In genomic region chr1:66013371-66013770, GRCh38 we compare ENCODE assay signal across 18 cellular contexts.
DNase-seq lines count a peak whose midpoint lies in the region; ATAC-seq and TF ChIP-seq lines count a peak whose summit lies in the region.
"Had no signal": no experiment of that assay in that cellular context is flagged by ENCODE, and none has a peak within 500 bp of the region (broad histone marks: within the 10 kb centered on the region; RNA-seq: fewer than 3 reads in every experiment).

No MANE protein-coding gene starts in this region.

- H3K36me3 Mint-ChIP-seq in CD4-positive, alpha-beta memory T cell = no peaks in the 10 kb centered on the region

- H2BK20ac ChIP-seq in IMR-90 (ENCODE audit: low read depth, low read length) = no peak overlapping the region

- H4K20me1 ChIP-seq in IMR-90 (ENCODE audit: insufficient read depth, low read length) = no peaks in the 10 kb centered on the region

- H3K36me3 ChIP-seq in IMR-90 (ENCODE audit: control insufficient read depth, insufficient read depth, low read length) = no peaks in the 10 kb centered on the region
- H3K36me3 ChIP-seq in CD4-positive, alpha-beta memory T cell (ENCODE audit: insufficient read depth, low read length) = no peaks in the 10 kb centered on the region
- H3K36me3 ChIP-seq: HAP-1 had no signal

- no peak overlapping the region for H2AFZ ChIP-seq in IMR-90 (replicated peaks; ENCODE audit: low read length, poor library complexity)
- H2AFZ ChIP-seq: GM23248 had no signal

- H3K56ac ChIP-seq in IMR-90 (ENCODE audit: extremely low read depth, insufficient read depth, low read length) = no peak overlapping the region

- POLR2A ChIA-PET in IMR-90 (lab: Charles Lee; ENCODE audit: unreplicated experiment) = no interaction called here
- POLR2A ChIA-PET in CD4-positive, alpha-beta memory T cell (lab: Charles Lee; ENCODE audit: partially characterized antibody) = no interaction called here

- no peak overlapping the region for H4K5ac ChIP-seq in IMR-90 (ENCODE audit: low read depth, low read length)

- H3K18ac ChIP-seq in IMR-90 (ENCODE audit: low read depth, low read length) = no peak overlapping the region

- no peak overlapping the region for H3K4me3 Mint-ChIP-seq in CD4-positive, alpha-beta memory T cell

- no CpG with 5 or more reads among the region's 3 CpGs for WGBS in IMR-90 (ENCODE audit: extremely low coverage in 2 of 2, insufficient read length in 1 of 2), 2 experiments

- H3K27me3 Mint-ChIP-seq in CD4-positive, alpha-beta memory T cell = peaks cover 2 to 17% of the 10 kb centered on the region in 2 donors

- no peak overlapping the region for H3K23ac ChIP-seq in IMR-90 (ENCODE audit: low read depth, low read length)

- H2BK15ac ChIP-seq in IMR-90 (ENCODE audit: low read depth, low read length) = no peak overlapping the region

- H3K4me1 Mint-ChIP-seq in CD4-positive, alpha-beta memory T cell = peaks cover 0 to 3% (median under 1%) of the 10 kb centered on the region in 4 donors

- H3K79me1 ChIP-seq in IMR-90 (ENCODE audit: low read depth in 1 of 2, low read length in 2 of 2) = no peaks in the 10 kb centered on the region

- TF ChIP-seq RAD21 in IMR-90 (IDR thresholded peaks at IDR 0.05; ENCODE audit: low read length) = no peak

- ATAC-seq in IMR-90 (ENCODE audit: low read depth) (no peak), HG03442 (IDR thresholded peaks at IDR 0.05; ENCODE audit: unreplicated experiment) (no peak)
- ATAC-seq: Panc1 had no signal

- H3K27ac Mint-ChIP-seq in CD4-positive, alpha-beta memory T cell = no peak overlapping the region

- H3K4ac ChIP-seq in IMR-90 (ENCODE audit: low read depth, low read length) = no peak overlapping the region

- H3K27me3 ChIP-seq in IMR-90 (ENCODE audit: control insufficient read depth, insufficient read depth, low read length) = no peaks in the 10 kb centered on the region
- no peaks in the 10 kb centered on the region for H3K27me3 ChIP-seq in CD4-positive, alpha-beta memory T cell (ENCODE audit: insufficient read depth, low read length)

- intact Hi-C loops in IMR-90 (cut with micrococcal nuclease) = no loop called here
- intact Hi-C loops in CD4-positive, alpha-beta memory T cell (cut with micrococcal nuclease) = no loop called here

- in situ Hi-C loops in IMR-90 (cut with MboI; ENCODE audit: low sequenced_read_pairs) = no loop called here

- TF ChIP-seq CTCF in IMR-90 (conservative IDR thresholded peaks at IDR 0.05; ENCODE audit: low read depth, low read length) (no peak), NB4 (IDR thresholded peaks at IDR 0.05; ENCODE audit: low read depth, low read length) (no peak)

- no peak overlapping the region for H4K8ac ChIP-seq in IMR-90 (ENCODE audit: low read depth in 2 of 2, low read length in 2 of 2)

- H3K27ac ChIP-seq in IMR-90 (ENCODE audit: insufficient read depth, low read length) (no peak overlapping the region), cingulate gyrus (ENCODE audit: low read depth, low read length) (peak overlapping the region; percentile 84)
- H3K27ac ChIP-seq in CD4-positive, alpha-beta memory T cell (ENCODE audit: low read depth, low read length) = no peak overlapping the region
- H3K27ac ChIP-seq: C4-2B, GM23248, KMS-11 had no signal

- no peak overlapping the region for H3K4me2 ChIP-seq in IMR-90 (ENCODE audit: low read depth, low read length)
- H3K4me2 ChIP-seq: KMS-11 had no signal

- no peak overlapping the region for H4K91ac ChIP-seq in IMR-90 (ENCODE audit: insufficient read depth, low read depth, low read length)

- DNase-seq in IMR-90 (no peak), NB4 (ENCODE audit: low read depth) (peak; percentile 29), SIG-M5 (lab: John Stamatoyannopoulos, UW) (peak; percentile 29), GF-D8 (lab: John Stamatoyannopoulos, UW) (no peak)
- no peak for DNase-seq in CD4-positive, alpha-beta memory T cell
- DNase-seq: DMS79 treated with DMSO at 0.1 percent for 48 hours; GM23248; NCI-H1105; NCI-H2081; NCI-H2171 treated with DMSO at 0.1 percent for 48 hours; NCI-H446 treated with DMSO at 0.1 percent for 48 hours; NK-92 treated with Interleukin-12 subunit alpha and Interleukin-12 subunit beta, amount 100 ng/mL, for 24 hours had no signal

- H2BK120ac ChIP-seq in IMR-90 (ENCODE audit: low read depth, low read length) = no peak overlapping the region

- CTCF ChIA-PET in IMR-90 (lab: Yijun Ruan, JAX) = no interaction called here
- CTCF ChIA-PET in CD4-positive, alpha-beta memory T cell (lab: Charles Lee; ENCODE audit: partially characterized antibody) = no interaction called here

- H3K9ac ChIP-seq in IMR-90 (ENCODE audit: low read depth, low read length) = no peak overlapping the region
- H3K9ac ChIP-seq: GM23248, KMS-11 had no signal

- H3K9me3 ChIP-seq in IMR-90 (ENCODE audit: control insufficient read depth, insufficient read depth, low read length) = no peaks in the 10 kb centered on the region
- no peaks in the 10 kb centered on the region for H3K9me3 ChIP-seq in CD4-positive, alpha-beta memory T cell (ENCODE audit: control insufficient read depth in 1 of 2, low read length in 2 of 2)
- H3K9me3 ChIP-seq: HAP-1 had no signal

- peaks cover 0 to 1% (median 0%) of the 10 kb centered on the region in 8 donors for H3K9me3 Mint-ChIP-seq in CD4-positive, alpha-beta memory T cell

- no TSS peak for BruUV-seq in IMR-90 (replicated peaks; lab: Mats Ljungman, UMichigan)

- H2AK5ac ChIP-seq in IMR-90 (ENCODE audit: low read depth, low read length) = no peak overlapping the region

- TF ChIP-seq POLR2A in IMR-90 (IDR thresholded peaks at IDR 0.05; ENCODE audit: low read depth, low read length) (no peak), NB4 (IDR thresholded peaks at IDR 0.05; ENCODE audit: extremely low read depth, insufficient read length) (no peak)

- H3K4me1 ChIP-seq in IMR-90 (ENCODE audit: control insufficient read depth, insufficient read depth, low read length) = no peaks in the 10 kb centered on the region
- no peaks in the 10 kb centered on the region for H3K4me1 ChIP-seq in CD4-positive, alpha-beta memory T cell (ENCODE audit: insufficient read depth, low read length)
- H3K4me1 ChIP-seq: HAP-1 had no signal

- H3K4me3 ChIP-seq in IMR-90 (ENCODE audit: insufficient read depth, low read depth, low read length) (no peak overlapping the region), NB4 (ENCODE audit: low read depth, low read length) (no peak overlapping the region)
- no peak overlapping the region for H3K4me3 ChIP-seq in CD4-positive, alpha-beta memory T cell (ENCODE audit: low read length in 2 of 2)
- H3K4me3 ChIP-seq: GM23248, HAP-1 had no signal

- no peak overlapping the region for H2BK5ac ChIP-seq in IMR-90 (ENCODE audit: low read depth, low read length, poor library complexity, severe bottlenecking)

- H3K9me1 ChIP-seq in IMR-90 (ENCODE audit: insufficient read depth, low read length) = no peaks in the 10 kb centered on the region

- no peak overlapping the region for H3K14ac ChIP-seq in IMR-90 (replicated peaks; ENCODE audit: low read depth, low read length)

- H2AK9ac ChIP-seq in IMR-90 (replicated peaks; ENCODE audit: low read depth, low read length, poor library complexity) = no peak overlapping the region

- dilution Hi-C loops in IMR-90 (cut with HindIII; ENCODE audit: low sequenced_read_pairs, unreplicated experiment) = no loop called here

TF ChIP-seq in IMR-90, 13 proteins besides CTCF, POLR2A, EP300 and RAD21:
- TF ChIP-seq CEBPB (IDR thresholded peaks at IDR 0.05; ENCODE audit: low read depth, low read length) (peak; percentile 54), ELK1 (IDR thresholded peaks at IDR 0.05; ENCODE audit: borderline replicate concordance, low read depth, low read length) (no peak), RFX5 (IDR thresholded peaks at IDR 0.05; ENCODE audit: low read depth, low read length) (no peak), SMC3 (IDR thresholded peaks at IDR 0.05; ENCODE audit: low read depth, low read length) (no peak), FOS (IDR thresholded peaks at IDR 0.05; ENCODE audit: low read depth, low read length) (no peak), NFE2L2 (IDR thresholded peaks at IDR 0.05; ENCODE audit: low read depth, low read length) (no peak), RCOR1 (IDR thresholded peaks at IDR 0.05; ENCODE audit: insufficient replicate concordance, low read length) (no peak)

Comparison
In these comparisons a context has a peak if more than half of its experiments do, and no peak if none do; other contexts are left out.
1. DNase-seq: peak in NB4 (single experiment) and SIG-M5 (single experiment); none in IMR-90 (single experiment), CD4-positive, alpha-beta memory T cell (0 of 5) and GF-D8 (single experiment).